8 cellular contexts compared by ENCODE assay signal in genomic region chr3:132659000-132659369, GRCh38. TPM values are rescaled to one million over a fixed set of nuclear protein-coding genes. Genes with fewer than 3 reads are reported as not detected.
DNase-seq lines count a peak whose midpoint lies in the region; ATAC-seq, FAIRE-seq and TF ChIP-seq lines count a peak whose summit lies in the region.

No MANE protein-coding gene starts in this region.

- DNase-seq in CD4-positive, alpha-beta memory T cell: peak in 1 of 5 donors; percentile 1
- DNase-seq in HFF-Myc (ENCODE audit: extremely low read depth, low read depth) (no peak), kidney (no peak)
- DNase-seq in activated naive CD8-positive, alpha-beta T cell treated with anti-CD3 and anti-CD28 coated beads, Interleukin-2, amount 50 U/mL, for 24 hours: no peak
- no peak for DNase-seq in activated CD4-positive, alpha-beta T cell treated with anti-CD3 and anti-CD28 coated beads, Interleukin-2, amount 50 U/mL, for 48 hours

- intact Hi-C loops in CD4-positive, alpha-beta memory T cell (cut with micrococcal nuclease): no loop called here
- intact Hi-C loops in kidney (cut with DNase I): no loop called here

- CTCF ChIA-PET in CD4-positive, alpha-beta memory T cell (lab: Charles Lee; ENCODE audit: partially characterized antibody): interaction anchor here (0.7 to 2.8 kb wide), 4 partner anchors 13 to 765 kb away, joined by 3 to 7 read pairs (median 4); no protein-coding TSS in a partner anchor

- no peaks in the 10 kb centered on the region for H3K9me3 Mint-ChIP-seq in CD4-positive, alpha-beta memory T cell
- H3K9me3 Mint-ChIP-seq in activated naive CD8-positive, alpha-beta T cell treated with anti-CD3 and anti-CD28 coated beads, Interleukin-2, amount 50 U/mL, for 24 hours: no peaks in the 10 kb centered on the region

- H3K27me3 Mint-ChIP-seq in CD4-positive, alpha-beta memory T cell: no peaks in the 10 kb centered on the region
- no peaks in the 10 kb centered on the region for H3K27me3 Mint-ChIP-seq in activated naive CD8-positive, alpha-beta T cell treated with anti-CD3 and anti-CD28 coated beads, Interleukin-2, amount 50 U/mL, for 24 hours

- H3K36me3 Mint-ChIP-seq in CD4-positive, alpha-beta memory T cell: peaks cover 0 to 16% of the 10 kb centered on the region in 2 donors
- peaks cover 19% of the 10 kb centered on the region for H3K36me3 Mint-ChIP-seq in activated naive CD8-positive, alpha-beta T cell treated with anti-CD3 and anti-CD28 coated beads, Interleukin-2, amount 50 U/mL, for 24 hours (ENCODE audit: low read depth)

- no peaks in the 10 kb centered on the region for H3K9me3 ChIP-seq in CD4-positive, alpha-beta memory T cell (ENCODE audit: control insufficient read depth in 1 of 2, low read length in 2 of 2)
- no peaks in the 10 kb centered on the region for H3K9me3 ChIP-seq in kidney (ENCODE audit: control insufficient read depth in 1 of 2, low read length in 2 of 2)
- no peaks in the 10 kb centered on the region for H3K9me3 ChIP-seq in subcutaneous abdominal adipose tissue (ENCODE audit: control insufficient read depth in 5 of 5, low read length in 5 of 5)

- ATAC-seq in activated naive CD8-positive, alpha-beta T cell treated with anti-CD3 and anti-CD28 coated beads, Interleukin-2, amount 50 U/mL, for 24 hours: no peak
- ATAC-seq in HG03097 (IDR thresholded peaks at IDR 0.05; ENCODE audit: low FRiP score, unreplicated experiment): no peak
- ATAC-seq in GM18502 (IDR thresholded peaks at IDR 0.05; ENCODE audit: poor library complexity, unreplicated experiment): no peak

- peak overlapping the region; percentile 71 to 98 (median 97) for H3K27ac Mint-ChIP-seq in CD4-positive, alpha-beta memory T cell
- peak overlapping the region; percentile 97 for H3K27ac Mint-ChIP-seq in activated naive CD8-positive, alpha-beta T cell treated with anti-CD3 and anti-CD28 coated beads, Interleukin-2, amount 50 U/mL, for 24 hours

- peak overlapping the region; percentile 83 for H3K27ac ChIP-seq in CD4-positive, alpha-beta memory T cell (ENCODE audit: low read depth, low read length)
- H3K27ac ChIP-seq in kidney (ENCODE audit: low read depth in 2 of 2, low read length in 2 of 2) (peak overlapping the region; percentile 94 to 98), subcutaneous abdominal adipose tissue (ENCODE audit: low read depth, low read length) (peak overlapping the region; percentile 92)

- H3K4me1 Mint-ChIP-seq in CD4-positive, alpha-beta memory T cell: peaks cover 35 to 68% (median 47%) of the 10 kb centered on the region in 4 donors
- H3K4me1 Mint-ChIP-seq in activated naive CD8-positive, alpha-beta T cell treated with anti-CD3 and anti-CD28 coated beads, Interleukin-2, amount 50 U/mL, for 24 hours: peaks cover 66% of the 10 kb centered on the region

- H3K4me3 Mint-ChIP-seq in CD4-positive, alpha-beta memory T cell: peak overlapping the region; percentile 96 to 99 (median 98)
- peak overlapping the region; percentile 97 for H3K4me3 Mint-ChIP-seq in activated naive CD8-positive, alpha-beta T cell treated with anti-CD3 and anti-CD28 coated beads, Interleukin-2, amount 50 U/mL, for 24 hours

- peak overlapping the region; percentile 78 to 98 for H3K9ac ChIP-seq in kidney (ENCODE audit: low read length in 2 of 2)
- H3K9ac ChIP-seq in subcutaneous abdominal adipose tissue (ENCODE audit: low read length in 5 of 5): peak overlapping the region; percentile 82 to 93 (median 89)

- no peak for FAIRE-seq in kidney (lab: Jason Lieb, UNC)

- peaks cover 53% of the 10 kb centered on the region for H3K4me1 ChIP-seq in CD4-positive, alpha-beta memory T cell (ENCODE audit: insufficient read depth, low read length)
- peaks cover 3 to 24% of the 10 kb centered on the region in 2 donors for H3K4me1 ChIP-seq in kidney (ENCODE audit: control insufficient read depth in 1 of 2, insufficient read depth in 1 of 2, low read depth in 1 of 2, low read length in 2 of 2)
- peaks cover 3 to 54% (median 39%) of the 10 kb centered on the region in 5 donors for H3K4me1 ChIP-seq in subcutaneous abdominal adipose tissue (ENCODE audit: control insufficient read depth in 5 of 5, insufficient read depth in 5 of 5, low read length in 5 of 5)

- H3K4me3 ChIP-seq in CD4-positive, alpha-beta memory T cell (ENCODE audit: low read length in 2 of 2): peak overlapping the region; percentile 78 to 99
- peak overlapping the region; percentile 82 for H3K4me3 ChIP-seq in HFF-Myc (replicated peaks; ENCODE audit: low read depth, low read length)
- peak overlapping the region; percentile 78 to 97 for H3K4me3 ChIP-seq in kidney (ENCODE audit: low read length in 2 of 2)
- peak overlapping the region; percentile 77 to 97 (median 92) for H3K4me3 ChIP-seq in subcutaneous abdominal adipose tissue (ENCODE audit: low read depth in 1 of 5, low read length in 5 of 5)

- no peaks in the 10 kb centered on the region for H3K36me3 ChIP-seq in CD4-positive, alpha-beta memory T cell (ENCODE audit: insufficient read depth, low read length)
- H3K36me3 ChIP-seq in kidney (ENCODE audit: control insufficient read depth in 1 of 2, insufficient read depth in 2 of 2, low read length in 2 of 2): no peaks in the 10 kb centered on the region
- no peaks in the 10 kb centered on the region for H3K36me3 ChIP-seq in subcutaneous abdominal adipose tissue (ENCODE audit: control insufficient read depth in 5 of 5, insufficient read depth in 5 of 5, low read length in 5 of 5)

- POLR2A ChIA-PET in CD4-positive, alpha-beta memory T cell (lab: Charles Lee; ENCODE audit: partially characterized antibody): interaction anchor here (1.2 to 2.1 kb wide), 2 partner anchors 14 to 60 kb away, joined by 4 read pairs; no protein-coding TSS in a partner anchor

- no peak for TF ChIP-seq CTCF in HFF-Myc (IDR thresholded peaks at IDR 0.05; ENCODE audit: low read depth, low read length, missing control alignments)
- no peak for TF ChIP-seq CTCF in kidney (IDR thresholded peaks at IDR 0.05; ENCODE audit: borderline replicate concordance, extremely low read depth, insufficient read depth)

- no peaks in the 10 kb centered on the region for H3K27me3 ChIP-seq in CD4-positive, alpha-beta memory T cell (ENCODE audit: insufficient read depth, low read length)
- H3K27me3 ChIP-seq in subcutaneous abdominal adipose tissue (ENCODE audit: control insufficient read depth in 5 of 5, insufficient read depth in 4 of 5, low read length in 5 of 5): no peaks in the 10 kb centered on the region

RNA-seq across cellular contexts. Expression of gene ACAD11, which starts 0.6 kb away (rescaled TPM):
- total RNA-seq in CD4-positive, alpha-beta memory T cell: 10 to 100 TPM; 21.6 to 26.9 TPM
- polyA plus RNA-seq in CD4-positive, alpha-beta memory T cell: 1 to 10 TPM; 1.7 to 4.6 TPM
- total RNA-seq in kidney: 21.4 TPM
- polyA plus RNA-seq in kidney (ENCODE audit: insufficient read depth, low read depth, low replicate concordance): 47.7 TPM

RNA-seq across cellular contexts. Expression of gene UBA5, which starts 1.1 kb away (rescaled TPM):
- total RNA-seq in CD4-positive, alpha-beta memory T cell: 10 to 100 TPM; 33.0 to 33.7 TPM
- polyA plus RNA-seq in CD4-positive, alpha-beta memory T cell: 10 to 100 TPM; 33.1 to 44.5 TPM
- 45.1 TPM for total RNA-seq in kidney
- 32.1 TPM for polyA plus RNA-seq in kidney (ENCODE audit: insufficient read depth, low read depth, low replicate concordance)
